In genomic region chr6:157724138-157724537, GRCh38 we compare ENCODE assay signal across 23 cellular contexts.
"Had no signal": no experiment of that assay in that cellular context is flagged by ENCODE, and none has a peak within 500 bp of the region (broad histone marks: within the 10 kb centered on the region; RNA-seq: fewer than 3 reads in every experiment).

No MANE protein-coding gene starts in this region.

- H3K27ac Mint-ChIP-seq: activated B cell treated with CpG ODN at 0.5 μM for 24 hours; activated CD8-positive, alpha-beta T cell treated with anti-CD3 and anti-CD28 coated beads for 36 hours; activated naive CD4-positive, alpha-beta T cell treated with anti-CD3 and anti-CD28 coated beads, Interleukin-2, amount 50 U/mL, for 72 hours; activated T-cell treated with anti-CD3 and anti-CD28 coated beads, Interleukin-2, amount 50 U/mL, for 72 hours; progenitor cell of endocrine pancreas; stimulated activated naive CD8-positive, alpha-beta T cell treated with anti-CD3 and anti-CD28 coated beads, Interleukin-15, Interleukin-2, amounts not matched to agents 100 ng/mL and 50 ng/mL, for 24 hours; T-helper 2 cell treated with Interferon-gamma antibody and Interleukin-4, amounts not matched to agents 5 μg/mL and 100 μg/mL, for 36 hours had no signal

- H3K4me1 ChIP-seq: left lung, transverse colon had no signal

- H3K27ac ChIP-seq: brain microvascular endothelial cell, gastroesophageal sphincter, heart left ventricle, left lung, suprapubic skin, transverse colon, vagina had no signal

- H3K9me3 ChIP-seq: suprapubic skin, vagina had no signal

- H3K36me3 ChIP-seq: brain microvascular endothelial cell, gastroesophageal sphincter, heart left ventricle, left lung, suprapubic skin, transverse colon, vagina had no signal

- DNase-seq: activated B cell treated with CpG ODN at 0.5 μM for 24 hours; activated CD4-positive, alpha-beta T cell treated with anti-CD3 and anti-CD28 coated beads for 48 hours; activated CD8-positive, alpha-beta T cell treated with anti-CD3 and anti-CD28 coated beads for 36 hours; activated gamma-delta T cell; activated T-cell treated with anti-CD3 and anti-CD28 coated beads, Interleukin-2, amount 50 U/mL, for 72 hours; amniotic stem cell; brain microvascular endothelial cell; cortex of kidney; heart left ventricle; left lung; right cardiac atrium; transverse colon had no signal

- H3K4me3 ChIP-seq: gastroesophageal sphincter, heart left ventricle, left lung, skin epidermis, suprapubic skin, transverse colon, vagina had no signal

- H3K4me3 Mint-ChIP-seq: activated B cell treated with CpG ODN at 0.5 μM for 24 hours; activated CD8-positive, alpha-beta T cell treated with anti-CD3 and anti-CD28 coated beads for 36 hours; activated T-cell treated with anti-CD3 and anti-CD28 coated beads, Interleukin-2, amount 50 U/mL, for 72 hours; central memory CD8-positive, alpha-beta T cell; neural crest cell; stimulated activated naive CD8-positive, alpha-beta T cell treated with anti-CD3 and anti-CD28 coated beads, Interleukin-15, Interleukin-2, amounts not matched to agents 100 ng/mL and 50 ng/mL, for 24 hours; T-helper 2 cell treated with Interferon-gamma antibody and Interleukin-4, amounts not matched to agents 5 μg/mL and 100 μg/mL, for 36 hours had no signal

- H3K9me3 Mint-ChIP-seq: central memory CD8-positive, alpha-beta T cell had no signal

- H3K4me1 Mint-ChIP-seq: activated B cell treated with CpG ODN at 0.5 μM for 24 hours; central memory CD8-positive, alpha-beta T cell had no signal

- H3K27me3 ChIP-seq: brain microvascular endothelial cell, gastroesophageal sphincter, heart left ventricle, left lung, suprapubic skin, transverse colon, vagina had no signal

- ATAC-seq: activated CD8-positive, alpha-beta T cell treated with anti-CD3 and anti-CD28 coated beads for 36 hours; activated naive CD4-positive, alpha-beta T cell treated with anti-CD3 and anti-CD28 coated beads, Interleukin-2, amount 50 U/mL, for 72 hours; activated T-cell treated with anti-CD3 and anti-CD28 coated beads, Interleukin-2, amount 50 U/mL, for 72 hours; esophagus mucosa; gastroesophageal sphincter; heart left ventricle; left lung; right cardiac atrium had no signal
